ENCODE assay signal across 8 cellular contexts in the genomic region with DNA sequence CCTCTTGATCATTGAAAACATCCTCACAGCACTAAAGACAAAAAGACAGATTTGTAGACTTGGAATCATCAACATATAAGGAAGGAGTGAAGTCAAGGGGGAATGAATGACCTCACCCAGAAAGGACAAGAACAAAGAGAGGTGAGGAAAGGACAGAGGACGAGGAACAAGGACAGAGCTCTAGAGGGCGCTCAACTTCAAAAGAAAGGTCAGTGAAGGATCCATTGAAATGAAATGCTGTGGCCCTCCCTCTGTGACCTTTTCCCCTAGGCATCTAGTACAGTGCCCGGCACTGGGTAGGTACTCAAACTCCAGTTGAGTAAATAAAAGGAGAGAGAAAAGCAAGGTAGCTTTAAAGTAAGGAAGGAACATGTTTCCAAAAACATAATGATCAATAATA. TPM values are rescaled to one million over a fixed set of nuclear protein-coding genes. Genes with fewer than 3 reads are reported as not detected.
DNase-seq lines count a peak whose midpoint lies in the region; ATAC-seq, FAIRE-seq and TF ChIP-seq lines count a peak whose summit lies in the region.

No MANE protein-coding gene starts in this region.

- no peaks in the 10 kb centered on the region for H3K9me3 Mint-ChIP-seq in Caco-2 (ENCODE audit: unreplicated experiment)

- CTCF ChIA-PET in Caco-2 (lab: Charles Lee), result interaction anchor here (0.6 kb wide), 1 partner anchor 337 kb away, joined by 4 read pairs; no protein-coding TSS in a partner anchor

- H3K4me3 ChIP-seq in Caco-2 (ENCODE audit: low read depth, low read length), result no peak overlapping the region
- H3K4me3 ChIP-seq in foreskin fibroblast (ENCODE audit: low read depth in 1 of 2, low read length in 2 of 2), result no peak overlapping the region

- no peaks in the 10 kb centered on the region for H3K4me1 ChIP-seq in Caco-2

- H3K36me3 Mint-ChIP-seq in Caco-2 (ENCODE audit: insufficient read depth, unreplicated experiment), result no peaks in the 10 kb centered on the region

- no TSS peak for BruUV-seq in Caco-2 (replicated peaks; lab: Mats Ljungman, UMichigan)

- POLR2A ChIA-PET in Caco-2 (lab: Charles Lee), result no interaction called here

- peak; percentile 38 to 42 for DNase-seq in Caco-2
- peak; percentile 64 for DNase-seq in HCEC 1CT
- peak; percentile 34 for DNase-seq in RCC 7860 (ENCODE audit: low spot score)
- DNase-seq in foreskin fibroblast, result peak in 1 of 2 donors; percentile 64
- no peak for DNase-seq in posterior cingulate gyrus
- DNase-seq in NCI-H524 treated with DMSO at 0.1 percent for 48 hours (lab: John Stamatoyannopoulos, UW), result no peak

- ATAC-seq in HG02840 (IDR thresholded peaks at IDR 0.05; ENCODE audit: low FRiP score, unreplicated experiment) (no peak), HG02610 (IDR thresholded peaks at IDR 0.05; ENCODE audit: unreplicated experiment) (no peak)

- H3K4me3 Mint-ChIP-seq in Caco-2 (ENCODE audit: unreplicated experiment), result no peak overlapping the region

- no peak for FAIRE-seq in RCC 7860 (lab: Jason Lieb, UNC)

- no peaks in the 10 kb centered on the region for H3K27me3 ChIP-seq in Caco-2 (replicated peaks; ENCODE audit: control insufficient read depth, insufficient read depth, low read length)

- H3K4me1 Mint-ChIP-seq in Caco-2 (ENCODE audit: low read depth, unreplicated experiment), result no peaks in the 10 kb centered on the region

- no peak overlapping the region for H3K27ac Mint-ChIP-seq in Caco-2 (ENCODE audit: unreplicated experiment)

- H3K27me3 Mint-ChIP-seq in Caco-2 (ENCODE audit: insufficient read depth, unreplicated experiment), result no peaks in the 10 kb centered on the region

- H3K9me3 ChIP-seq in Caco-2, result peaks cover 3% of the 10 kb centered on the region; the same call in 1 of the 2 replicates

- peak in 1 of 2 experiments; percentile 16 for TF ChIP-seq CTCF in Caco-2 (IDR thresholded peaks at IDR 0.05; ENCODE audit: insufficient read depth in 1 of 2, low read depth in 1 of 2, low read length in 1 of 2, severe bottlenecking in 1 of 2, unreplicated experiment in 1 of 2)
- TF ChIP-seq CTCF in foreskin fibroblast (IDR thresholded peaks at IDR 0.05; ENCODE audit: low read depth, low read length), result peak; percentile 40

- intact Hi-C loops in Caco-2 (cut with micrococcal nuclease; ENCODE audit: unreplicated experiment) (no loop called here), posterior cingulate gyrus (cut with DNase I) (no loop called here)

- H3K36me3 ChIP-seq in Caco-2 (ENCODE audit: control insufficient read depth, insufficient read depth, low read length), result no peaks in the 10 kb centered on the region

RNA-seq across cellular contexts. Expression of a gene that starts 2.6 kb away (rescaled TPM):
- 0.57 and 1.3 TPM in 2 replicates for total RNA-seq in Caco-2 (2022)

Comparison
In these comparisons a context has a peak if more than half of its experiments do, and no peak if none do; other contexts are left out.
1. DNase-seq: peak in Caco-2 (2 of 2), HCEC 1CT (single experiment) and RCC 7860 (single experiment); none in posterior cingulate gyrus (0 of 10) and NCI-H524 treated with DMSO at 0.1 percent for 48 hours (single experiment).